ENCODE assay signal across 8 cellular contexts in the genomic region with DNA sequence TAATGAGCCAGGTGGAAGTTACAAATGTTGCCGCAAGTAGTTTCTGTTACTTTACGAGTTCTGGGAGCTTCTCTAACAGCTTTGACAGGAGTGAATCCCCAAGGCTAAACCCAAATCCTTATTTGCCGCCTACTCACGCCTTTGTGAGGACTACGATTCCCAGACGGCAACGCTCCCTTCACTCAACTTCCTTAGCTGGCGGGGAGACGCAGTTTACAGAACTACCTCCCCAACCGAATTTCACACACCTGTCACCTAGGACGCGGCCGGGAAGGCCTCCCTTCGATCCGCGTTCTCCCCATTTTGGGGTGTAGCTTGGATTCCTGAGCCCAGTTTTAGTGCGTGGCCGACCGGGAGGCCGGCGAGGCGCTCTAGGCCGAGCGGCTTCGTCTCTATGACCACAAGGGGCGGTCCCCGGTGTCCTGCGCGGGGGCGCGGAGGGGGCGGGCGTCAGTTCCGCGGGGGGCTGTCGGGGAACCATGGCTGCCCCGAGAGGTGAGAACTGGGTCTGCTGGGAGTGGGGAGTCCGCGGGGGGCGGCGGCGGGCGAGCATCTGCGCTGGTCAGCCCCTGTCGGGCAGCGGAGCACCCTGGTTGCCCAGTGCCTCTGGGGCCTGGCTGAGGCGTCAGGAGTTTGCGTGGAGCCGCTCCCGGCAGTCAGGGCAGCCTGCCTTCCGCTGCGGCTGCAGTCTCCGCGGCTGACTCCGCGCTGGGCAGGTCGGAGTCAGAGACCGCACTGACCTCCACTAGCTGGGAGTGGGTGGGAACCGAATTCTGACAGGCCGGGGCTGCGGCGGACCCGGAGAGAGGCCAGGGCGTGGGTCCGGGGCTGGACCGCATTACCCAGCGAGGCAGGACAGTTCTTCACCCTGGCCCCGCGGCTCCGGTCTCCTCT. TPM values are rescaled to one million over a fixed set of nuclear protein-coding genes. Genes with fewer than 3 reads are reported as not detected.
DNase-seq lines count a peak whose midpoint lies in the region; ATAC-seq, FAIRE-seq and TF ChIP-seq lines count a peak whose summit lies in the region.

A gene with protein sequence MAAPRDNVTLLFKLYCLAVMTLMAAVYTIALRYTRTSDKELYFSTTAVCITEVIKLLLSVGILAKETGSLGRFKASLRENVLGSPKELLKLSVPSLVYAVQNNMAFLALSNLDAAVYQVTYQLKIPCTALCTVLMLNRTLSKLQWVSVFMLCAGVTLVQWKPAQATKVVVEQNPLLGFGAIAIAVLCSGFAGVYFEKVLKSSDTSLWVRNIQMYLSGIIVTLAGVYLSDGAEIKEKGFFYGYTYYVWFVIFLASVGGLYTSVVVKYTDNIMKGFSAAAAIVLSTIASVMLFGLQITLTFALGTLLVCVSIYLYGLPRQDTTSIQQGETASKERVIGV (plus strand): TSS at position 450 of the 894 bp plus-strand sequence. CDS start 30 bp downstream, at position 480.

- peak; percentile 78 to 89 for DNase-seq in HAP-1 (ENCODE audit: low spot score in 2 of 2)
- peak; percentile 79 for DNase-seq in MG63
- DNase-seq in SHP77 (lab: John Stamatoyannopoulos, UW): peak; percentile 67 to 70
- peak; percentile 82 for DNase-seq in activated gamma-delta T cell treated with Interleukin-2 at 50 U/mL for 16 hours
- DNase-seq in foreskin keratinocyte: peak; percentile 73 to 85
- DNase-seq in neural crest cell (ENCODE audit: low read depth, low spot score): peak; percentile 80
- peak; percentile 86 for DNase-seq in stomach

- H3K27me3 Mint-ChIP-seq in neural crest cell (ENCODE audit: low read depth): peaks cover 10% of the 10 kb centered on the region

- TF ChIP-seq CTCF in foreskin keratinocyte (conservative IDR thresholded peaks at IDR 0.05) (no peak), neural crest cell (conservative IDR thresholded peaks at IDR 0.05) (peak; percentile 37), stomach (IDR thresholded peaks at IDR 0.05) (peak in 3 of 7 experiments; percentile 16 to 49 (median 22))

- H3K4me1 Mint-ChIP-seq in neural crest cell: peaks cover 12% of the 10 kb centered on the region

- no peaks in the 10 kb centered on the region for H3K9me3 ChIP-seq in HAP-1
- H3K9me3 ChIP-seq in MG63: no peaks in the 10 kb centered on the region
- no peaks in the 10 kb centered on the region for H3K9me3 ChIP-seq in stomach

- TF ChIP-seq EP300 in stomach (IDR thresholded peaks at IDR 0.05): no peak

- H3K27ac ChIP-seq in foreskin keratinocyte (peak within 1 kb of the TSS; percentile 90), stomach (peak within 1 kb of the TSS; percentile 91 to 97 (median 95))

- intact Hi-C loops in stomach (cut with DNase I; ENCODE audit: low total_unique reads): loop anchor here (10.0 kb wide), 1 partner anchor 68 kb away; a partner anchor contains a TSS

- 0 to 1% (median 0%) methylated on average over 30 to 70 of the region's 70 CpGs for WGBS in stomach, 5 donors

- H3K4me3 Mint-ChIP-seq in neural crest cell: peak within 1 kb of the TSS; percentile 98

- H3K9me3 Mint-ChIP-seq in neural crest cell: no peaks in the 10 kb centered on the region

- peak within 1 kb of the TSS; percentile 100 for H3K27ac Mint-ChIP-seq in neural crest cell (ENCODE audit: unreplicated experiment)

- peak in 2 of 4 donors; percentile 6 to 40 for TF ChIP-seq POLR2A in stomach (IDR thresholded peaks at IDR 0.05)

- H3K36me3 ChIP-seq in HAP-1 (replicated peaks) (0 out of 2 replicates have a peak, but pooled peaks cover under 1% of the 10 kb centered on the region), MG63 (no peaks in the 10 kb centered on the region; the same call in 1 of the 2 replicates), stomach (peaks cover 3 to 6% (median 4%) of the 10 kb centered on the region in 4 donors)

- ATAC-seq in foreskin keratinocyte: peak; percentile 90

- peak within 1 kb of the TSS; percentile 97 for H3K4me3 ChIP-seq in HAP-1
- peak within 1 kb of the TSS; percentile 98 for H3K4me3 ChIP-seq in MG63
- H3K4me3 ChIP-seq in stomach: peak within 1 kb of the TSS; percentile 79 to 92 (median 86)

- peak; percentile 42 for FAIRE-seq in G401.6 (lab: Jason Lieb, UNC)

- peaks cover 5% of the 10 kb centered on the region for H3K4me1 ChIP-seq in HAP-1
- H3K4me1 ChIP-seq in foreskin keratinocyte: peaks cover 6% of the 10 kb centered on the region
- peaks cover 8 to 37% (median 20%) of the 10 kb centered on the region in 4 donors for H3K4me1 ChIP-seq in stomach

- no peaks in the 10 kb centered on the region for H3K36me3 Mint-ChIP-seq in neural crest cell (ENCODE audit: low read depth)

- H3K27me3 ChIP-seq in HAP-1 (ENCODE audit: low read depth): peaks cover 3% of the 10 kb centered on the region
- peaks cover 2% of the 10 kb centered on the region; the same call in 1 of the 2 replicates for H3K27me3 ChIP-seq in MG63
- peaks cover 4% of the 10 kb centered on the region for H3K27me3 ChIP-seq in foreskin keratinocyte
- H3K27me3 ChIP-seq in stomach: no peaks in the 10 kb centered on the region

- in situ Hi-C loops in HAP-1 (cut with MboI; ENCODE audit: low sequenced_read_pairs): no loop called here

RNA-seq across cellular contexts. Expression of the gene that starts here (rescaled TPM):
- total RNA-seq in MG63 (2014; rRNA removed; shearing (Covaris generic); ENCODE audit: low replicate concordance): 10.6 and 14.2 TPM in 2 replicates
- total RNA-seq in foreskin keratinocyte: 9.9 and 10.7 TPM in 2 replicates
- 6.7 and 8.1 TPM in 2 replicates for polyA plus RNA-seq in foreskin keratinocyte
- total RNA-seq in neural crest cell: 15.3 and 15.7 TPM in 2 replicates
- total RNA-seq in stomach: 100 to 1,000 TPM in 1 of 5 donors, 10 to 100 TPM in 2, 1 to 10 TPM in 2; 2.2 to 117 (median 17.0) TPM
- polyA plus RNA-seq in stomach: 10 to 100 TPM in 2 of 3 donors, 1 to 10 TPM in 1; 7.8 to 17.5 (median 11.8) TPM

Comparison
In these comparisons a context has a peak if more than half of its experiments do, and no peak if none do; other contexts are left out.
1. Peak in every context shown above with its lines: DNase-seq, ATAC-seq, H3K4me3 ChIP-seq and H3K27ac ChIP-seq.